18 cellular contexts compared by ENCODE assay signal in the genomic region with DNA sequence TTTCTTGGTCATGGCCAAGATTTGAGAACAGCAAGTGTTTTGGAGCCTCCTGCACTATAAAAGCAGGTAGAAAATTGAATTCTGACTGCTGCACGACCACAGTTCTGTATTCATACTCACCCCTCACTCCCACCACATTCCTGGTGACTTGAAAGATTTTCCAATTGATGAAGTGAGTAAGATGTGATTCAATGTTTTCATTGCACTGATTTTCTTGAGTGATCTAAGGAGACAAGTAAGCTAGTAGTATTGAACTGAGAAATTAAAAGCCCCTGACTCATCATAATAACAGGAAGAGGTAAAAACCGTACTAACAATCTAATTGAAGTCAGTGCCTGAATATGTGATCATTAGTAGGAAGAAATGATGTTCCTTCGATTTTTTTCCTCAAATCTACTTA.
DNase-seq lines count a peak whose midpoint lies in the region; ATAC-seq and TF ChIP-seq lines count a peak whose summit lies in the region.
"Had no signal": no experiment of that assay in that cellular context is flagged by ENCODE, and none has a peak within 500 bp of the region (broad histone marks: within the 10 kb centered on the region; RNA-seq: fewer than 3 reads in every experiment).

No MANE protein-coding gene starts in this region.

- H3K27me3 ChIP-seq in ACC112 (ENCODE audit: insufficient read depth, low read length): no peaks in the 10 kb centered on the region
- H3K27me3 ChIP-seq: body of pancreas, right atrium auricular region had no signal

- H3K79me2 ChIP-seq in ACC112 (ENCODE audit: control insufficient read depth, insufficient read depth, low read length, unreplicated experiment): no peaks in the 10 kb centered on the region

- DNase-seq in HCEC 1CT (peak; percentile 35), fibroblast of mammary gland (ENCODE audit: low read depth) (peak; percentile 77), COR-L47 (lab: John Stamatoyannopoulos, UW) (no peak), substantia nigra (lab: John Stamatoyannopoulos, UW) (no peak)
- no peak for DNase-seq in activated T-cell treated with anti-CD3 and anti-CD28 coated beads, Interleukin-2, amount 50 U/mL, for 1 hour
- DNase-seq: activated CD4-positive, alpha-beta T cell treated with anti-CD3 and anti-CD28 coated beads, Interleukin-2, amount 10 ng/mL, durations not matched to agents 24 days and 14 days; body of pancreas; CD4-positive, alpha-beta memory T cell; DMS79; Karpas-422; left ventricle myocardium superior; NCI-H1105 treated with DMSO at 0.1 percent for 48 hours; NCI-H2171 had no signal

- no peak for TF ChIP-seq CTCF in fibroblast of mammary gland (conservative IDR thresholded peaks at IDR 0.05; ENCODE audit: control insufficient read depth, insufficient read depth, low read depth, low read length)

- no peak overlapping the region for H2AFZ ChIP-seq in ACC112 (ENCODE audit: low read length, unreplicated experiment)

- peaks cover 23% of the 10 kb centered on the region for H3K4me1 ChIP-seq in ACC112 (ENCODE audit: control insufficient read depth, insufficient read depth, low read length, unreplicated experiment)
- H3K4me1 ChIP-seq: body of pancreas had no signal

- H3K4me3 ChIP-seq in ACC112 (ENCODE audit: low read depth, low read length): peak overlapping the region; percentile 14; the same call in 1 of the 2 replicates
- no peak overlapping the region for H3K4me3 ChIP-seq in fibroblast of mammary gland (ENCODE audit: control insufficient read depth, low read depth, low read length)
- H3K4me3 ChIP-seq: body of pancreas, coronary artery, right atrium auricular region had no signal

- H3K27ac ChIP-seq in ACC112 (ENCODE audit: low read depth, low read length) (peak overlapping the region; percentile 33), substantia nigra (ENCODE audit: low read depth, low read length, poor library complexity, severe bottlenecking) (no peak overlapping the region)
- H3K27ac ChIP-seq: body of pancreas, coronary artery, right atrium auricular region had no signal

- ATAC-seq in SK-N-SH treated with all-trans-retinoic acid at 6 μM for 48 hours: peak; percentile 51
- no peak for ATAC-seq in GM21737 (IDR thresholded peaks at IDR 0.05; ENCODE audit: unreplicated experiment)
- ATAC-seq: body of pancreas, left ventricle myocardium superior had no signal

- H3K36me3 ChIP-seq in ACC112 (ENCODE audit: insufficient read depth, low read length): no peaks in the 10 kb centered on the region
- H3K36me3 ChIP-seq: right atrium auricular region had no signal

TF ChIP-seq in SK-N-SH treated with all-trans-retinoic acid at 6 μM for 48 hours, 23 proteins besides CTCF, POLR2A, EP300 and RAD21:
- TF ChIP-seq BACH2 (CRISPR knock-in tag; IDR thresholded peaks at IDR 0.05; ENCODE audit: borderline replicate concordance) (no peak), ZFP3 (CRISPR knock-in tag; IDR thresholded peaks at IDR 0.05) (no peak), CSDC2 (CRISPR knock-in tag; IDR thresholded peaks at IDR 0.05) (no peak), ZNF8 (CRISPR knock-in tag; IDR thresholded peaks at IDR 0.05) (no peak), RARB (CRISPR knock-in tag; IDR thresholded peaks at IDR 0.05) (no peak), OSR1 (CRISPR knock-in tag; IDR thresholded peaks at IDR 0.05) (no peak), ZC3H10 (CRISPR knock-in tag; IDR thresholded peaks at IDR 0.05) (no peak), ZNF565 (CRISPR knock-in tag; conservative IDR thresholded peaks at IDR 0.05; ENCODE audit: low read depth) (no peak), ESRRG (CRISPR knock-in tag; IDR thresholded peaks at IDR 0.05) (no peak), SNAI2 (CRISPR knock-in tag; IDR thresholded peaks at IDR 0.05) (no peak)

Comparison
In these comparisons a context has a peak if more than half of its experiments do, and no peak if none do; other contexts are left out.
1. DNase-seq: peak in HCEC 1CT (single experiment) and fibroblast of mammary gland (single experiment); none in activated T-cell treated with anti-CD3 and anti-CD28 coated beads, Interleukin-2, amount 50 U/mL, for 1 hour (single experiment), COR-L47 (single experiment) and substantia nigra (0 of 49).